1 cellular context compared by ENCODE assay signal in genomic region chr15:31893770-31894169, GRCh38.
TF ChIP-seq lines count a peak whose summit lies in the region.

No MANE protein-coding gene starts in this region.

TF ChIP-seq in HEK293, 187 proteins besides CTCF, POLR2A, EP300 and RAD21 (continued from another document):
- TF ChIP-seq ATF2 (tag by site-specific recombination; IDR thresholded peaks at IDR 0.05; ENCODE audit: low read depth): 0 out of 2 replicates have a peak, but pooled peaks have one; percentile 38
- no peak for TF ChIP-seq IKZF3 (tag by site-specific recombination; IDR thresholded peaks at IDR 0.05)
- TF ChIP-seq ZNF791 (tag by site-specific recombination; IDR thresholded peaks at IDR 0.05): no peak
- 0 out of 2 replicates have a peak, but pooled peaks have one; percentile 25 for TF ChIP-seq ZNF629 (tag by site-specific recombination; IDR thresholded peaks at IDR 0.05)
